Comparison of ENCODE assay signal across 17 cellular contexts in genomic region chr1:6008084-6008415, GRCh38. TPM values are rescaled to one million over a fixed set of nuclear protein-coding genes. Genes with fewer than 3 reads are reported as not detected.
A peak's percentile ranks its signal among the peaks of the same experiment; 100 is the strongest.
DNase-seq lines count a peak whose midpoint lies in the region; ATAC-seq and TF ChIP-seq lines count a peak whose summit lies in the region.
"Had no signal": no experiment of that assay in that cellular context is flagged by ENCODE, and none has a peak within 500 bp of the region (broad histone marks: within the 10 kb centered on the region; RNA-seq: fewer than 3 reads in every experiment).

No MANE protein-coding gene starts in this region.

- POLR2A ChIA-PET in HEK293T (lab: Yijun Ruan, JAX) = no interaction called here

- peak; percentile 5 for DNase-seq in activated CD8-positive, alpha-beta memory T cell treated with anti-CD3 and anti-CD28 coated beads, Interleukin-2, amount 50 U/mL, for 4 hours
- DNase-seq in activated CD8-positive, alpha-beta memory T cell treated with anti-CD3 and anti-CD28 coated beads for 24 hours = no peak
- DNase-seq in DMS79 treated with DMSO at 0.1 percent for 48 hours (lab: John Stamatoyannopoulos, UW) (peak; percentile 89), chondrocyte (ENCODE audit: low spot score) (peak; percentile 47), sciatic nerve (ENCODE audit: low spot score) (peak; percentile 46), HEK293T (ENCODE audit: extremely low spot score) (no peak)
- DNase-seq: AML-193; MG63; NCI-H1417 treated with DMSO at 0.1 percent for 48 hours; NCI-H187 treated with DMSO at 0.1 percent for 48 hours; NCI-H510A treated with DMSO at 0.1 percent for 48 hours; NCI-H748 treated with DMSO at 0.1 percent for 48 hours; NK-92 treated with Interleukin-12 subunit alpha and Interleukin-12 subunit beta, amount 100 ng/mL, for 24 hours had no signal

- CTCF ChIA-PET in HEK293T (lab: Yijun Ruan, JAX) = interaction anchor here (0.6 to 1.6 kb wide), 2 partner anchors 27 to 210 kb away, joined by 3 to 4 read pairs; no protein-coding TSS in a partner anchor

- no peak overlapping the region for H3K4me3 Mint-ChIP-seq in chondrocyte (ENCODE audit: unreplicated experiment)
- no peak overlapping the region for H3K4me3 Mint-ChIP-seq in stimulated activated memory B cell treated with anti-CD40 and anti-IgM and Interleukin-4, amounts not matched to agents 10 μg/mL and 1 μg/mL and 100 μg/mL, for 72 hours
- H3K4me3 Mint-ChIP-seq: CD14-positive monocyte, HFFc6 had no signal

- no peaks in the 10 kb centered on the region for H3K9me3 Mint-ChIP-seq in chondrocyte (ENCODE audit: low read depth)
- H3K9me3 Mint-ChIP-seq in stimulated activated memory B cell treated with anti-CD40 and anti-IgM and Interleukin-4, amounts not matched to agents 10 μg/mL and 1 μg/mL and 100 μg/mL, for 72 hours = peaks cover 3% of the 10 kb centered on the region
- H3K9me3 Mint-ChIP-seq: CD14-positive monocyte, HFFc6 had no signal

- TF ChIP-seq CTCF in chondrocyte (IDR thresholded peaks at IDR 0.05) = no peak

- H3K36me3 Mint-ChIP-seq in chondrocyte (ENCODE audit: low read depth) = no peaks in the 10 kb centered on the region
- peaks cover 17% of the 10 kb centered on the region for H3K36me3 Mint-ChIP-seq in stimulated activated memory B cell treated with anti-CD40 and anti-IgM and Interleukin-4, amounts not matched to agents 10 μg/mL and 1 μg/mL and 100 μg/mL, for 72 hours

- intact Hi-C loops in sciatic nerve (cut with DNase I) = no loop called here

- H3K4me1 Mint-ChIP-seq in chondrocyte (ENCODE audit: low read depth) = no peaks in the 10 kb centered on the region
- peaks cover 20% of the 10 kb centered on the region for H3K4me1 Mint-ChIP-seq in stimulated activated memory B cell treated with anti-CD40 and anti-IgM and Interleukin-4, amounts not matched to agents 10 μg/mL and 1 μg/mL and 100 μg/mL, for 72 hours

- peaks cover 14% of the 10 kb centered on the region for H3K27me3 Mint-ChIP-seq in chondrocyte (ENCODE audit: low read depth)
- H3K27me3 Mint-ChIP-seq in stimulated activated memory B cell treated with anti-CD40 and anti-IgM and Interleukin-4, amounts not matched to agents 10 μg/mL and 1 μg/mL and 100 μg/mL, for 72 hours = no peaks in the 10 kb centered on the region

- H3K27ac Mint-ChIP-seq in chondrocyte (ENCODE audit: unreplicated experiment) = no peak overlapping the region
- no peak overlapping the region for H3K27ac Mint-ChIP-seq in stimulated activated memory B cell treated with anti-CD40 and anti-IgM and Interleukin-4, amounts not matched to agents 10 μg/mL and 1 μg/mL and 100 μg/mL, for 72 hours

- ATAC-seq in sciatic nerve (no peak), GM19463 (IDR thresholded peaks at IDR 0.05; ENCODE audit: unreplicated experiment) (no peak)
- no peak for ATAC-seq in stimulated activated memory B cell treated with anti-CD40 and anti-IgM and Interleukin-4, amounts not matched to agents 10 μg/mL and 1 μg/mL and 100 μg/mL, for 72 hours

TF ChIP-seq in HEK293T, 16 proteins besides CTCF, POLR2A, EP300 and RAD21:
- TF ChIP-seq FOXM1 (IDR thresholded peaks at IDR 0.05; ENCODE audit: borderline replicate concordance) = no peak
- TF ChIP-seq ZNF384 (IDR thresholded peaks at IDR 0.05) = no peak
- no peak for TF ChIP-seq SP1 (IDR thresholded peaks at IDR 0.05)
- no peak for TF ChIP-seq SUZ12 (IDR thresholded peaks at IDR 0.05)
- no peak for TF ChIP-seq L3MBTL2 (conservative IDR thresholded peaks at IDR 0.05)
- TF ChIP-seq ELF4 (IDR thresholded peaks at IDR 0.05) = no peak
- TF ChIP-seq TARDBP (IDR thresholded peaks at IDR 0.05) = no peak
- no peak for TF ChIP-seq CTBP1 (IDR thresholded peaks at IDR 0.05; ENCODE audit: borderline replicate concordance)
- no peak for TF ChIP-seq FOXK2 (IDR thresholded peaks at IDR 0.05)
- TF ChIP-seq BHLHE40 (IDR thresholded peaks at IDR 0.05; ENCODE audit: borderline replicate concordance) = no peak

RNA-seq across cellular contexts. Expression of gene NPHP4, which starts 15.8 kb away (rescaled TPM):
- total RNA-seq in chondrocyte (7.6 to 11.9 TPM (median 8.7 TPM) in 3 replicates), sciatic nerve (18.0 TPM)

RNA-seq across cellular contexts. Expression of gene KCNAB2, which starts 37.6 kb away (rescaled TPM):
- total RNA-seq in chondrocyte (4.2 to 7.3 TPM (median 5.2 TPM) in 3 replicates), sciatic nerve (20.1 TPM)

Comparison
In these comparisons a context has a peak if more than half of its experiments do, and no peak if none do; other contexts are left out.
1. DNase-seq: peak in activated CD8-positive, alpha-beta memory T cell treated with anti-CD3 and anti-CD28 coated beads, Interleukin-2, amount 50 U/mL, for 4 hours (single experiment), DMS79 treated with DMSO at 0.1 percent for 48 hours (single experiment), chondrocyte (single experiment) and sciatic nerve (single experiment); none in activated CD8-positive, alpha-beta memory T cell treated with anti-CD3 and anti-CD28 coated beads for 24 hours (single experiment) and HEK293T (single experiment).